9 cellular contexts compared by ENCODE assay signal in the genomic region with DNA sequence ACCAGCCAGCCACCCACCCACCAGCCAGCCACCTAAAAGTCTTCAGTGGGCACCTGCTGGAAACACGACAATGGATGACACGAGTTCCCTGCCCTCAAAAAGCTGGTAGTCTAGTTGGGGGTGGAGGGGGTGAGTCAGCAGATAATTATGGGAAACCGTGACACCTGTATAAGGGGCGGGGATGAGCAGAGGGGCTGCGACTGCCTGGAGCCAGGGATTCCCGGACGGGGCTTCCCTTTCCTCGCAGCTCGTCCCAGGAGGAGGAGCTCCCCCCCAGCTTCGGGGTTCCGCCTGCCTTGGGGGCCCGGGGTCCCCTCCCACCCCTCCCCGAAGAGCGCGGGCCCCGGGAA. TPM values are rescaled to one million over a fixed set of nuclear protein-coding genes. Genes with fewer than 3 reads are reported as not detected.
A peak's percentile ranks its signal among the peaks of the same experiment; 100 is the strongest.
DNase-seq lines count a peak whose midpoint lies in the region; ATAC-seq and TF ChIP-seq lines count a peak whose summit lies in the region.
"Had no signal": no experiment of that assay in that cellular context is flagged by ENCODE, and none has a peak within 500 bp of the region (broad histone marks: within the 10 kb centered on the region; RNA-seq: fewer than 3 reads in every experiment).

No MANE protein-coding gene starts in this region.

- no peaks in the 10 kb centered on the region for H3K36me3 ChIP-seq in breast epithelium
- no peaks in the 10 kb centered on the region for H3K36me3 ChIP-seq in upper lobe of left lung

- TF ChIP-seq POLR2A in breast epithelium (IDR thresholded peaks at IDR 0.05) = no peak
- TF ChIP-seq POLR2A in upper lobe of left lung (IDR thresholded peaks at IDR 0.05) = no peak

- H3K27me3 ChIP-seq in breast epithelium (peaks cover 0 to 19% of the 10 kb centered on the region in 2 donors), upper lobe of left lung (peaks cover 0 to 38% (median 15%) of the 10 kb centered on the region in 4 donors)

- TF ChIP-seq CTCF in breast epithelium (IDR thresholded peaks at IDR 0.05) (no peak), MCF 10A (IDR thresholded peaks at IDR 0.05; ENCODE audit: unreplicated experiment) (no peak), upper lobe of left lung (IDR thresholded peaks at IDR 0.05) (no peak)

- H3K9me3 ChIP-seq in breast epithelium (no peaks in the 10 kb centered on the region), upper lobe of left lung (no peaks in the 10 kb centered on the region)

- H3K4me3 ChIP-seq in breast epithelium = peak overlapping the region; percentile 30 to 72 (median 56)
- H3K4me3 ChIP-seq in upper lobe of left lung = peak overlapping the region; percentile 13 to 56 (median 50)

- 4% methylated on average over 14 of the region's 16 CpGs; no CpG with 5 or more reads in 1 of the 2 donors for WGBS in upper lobe of left lung, 2 donors

- no peak overlapping the region for H3K27ac Mint-ChIP-seq in MCF 10A (ENCODE audit: low read depth, unreplicated experiment)
- no peak overlapping the region for H3K27ac Mint-ChIP-seq in immature natural killer cell

- H3K4me1 Mint-ChIP-seq in MCF 10A (ENCODE audit: insufficient read depth, unreplicated experiment) (peaks cover 27% of the 10 kb centered on the region), immature natural killer cell (peaks cover 33 to 39% of the 10 kb centered on the region in 2 donors)

- CTCF ChIA-PET in MCF 10A (lab: Yijun Ruan, JAX) = interaction anchor here (0.6 to 11.2 kb wide), 71 partner anchors 8 to 1471 kb away, joined by 3 to 254 read pairs (median 4); partner anchors contain the start of genes CLP1, SLC43A1, SLC43A3 and SMTNL1

- peaks cover 6 to 26% of the 10 kb centered on the region in 2 donors for H3K4me1 ChIP-seq in breast epithelium
- H3K4me1 ChIP-seq in upper lobe of left lung = peaks cover 39 to 45% (median 42%) of the 10 kb centered on the region in 4 donors

- H3K9me3 Mint-ChIP-seq in MCF 10A (ENCODE audit: unreplicated experiment) (no peaks in the 10 kb centered on the region), immature natural killer cell (no peaks in the 10 kb centered on the region)

- DNase-seq in breast epithelium (ENCODE audit: low spot score in 2 of 2) (no peak), MCF 10A (ENCODE audit: unreplicated experiment) (no peak), immature natural killer cell (no peak), upper lobe of left lung (no peak)

- no TSS peak for BruUV-seq in MCF 10A (replicated peaks; lab: Mats Ljungman, UMichigan)

- H3K4me3 Mint-ChIP-seq in MCF 10A (ENCODE audit: unreplicated experiment) = no peak overlapping the region
- H3K4me3 Mint-ChIP-seq in immature natural killer cell = peak overlapping the region in 3 of 5 donors; percentile 52 to 77 (median 73)

- peak overlapping the region in 1 of 2 donors; percentile 4 for H3K27ac ChIP-seq in breast epithelium
- peak overlapping the region in 1 of 4 donors; percentile 31 for H3K27ac ChIP-seq in upper lobe of left lung
- H3K27ac ChIP-seq: VCaP had no signal

- peak; percentile 2; the same call in 2 of the 3 replicates for ATAC-seq in SK-N-SH treated with all-trans-retinoic acid at 6 μM for 48 hours
- peak in 1 of 2 donors; percentile 0 for ATAC-seq in upper lobe of left lung (ENCODE audit: low FRiP score in 2 of 2)
- ATAC-seq in HG02938 (IDR thresholded peaks at IDR 0.05; ENCODE audit: unreplicated experiment) = no peak
- ATAC-seq in HG02759 (IDR thresholded peaks at IDR 0.05; ENCODE audit: unreplicated experiment) = no peak
- ATAC-seq in GM21381 (IDR thresholded peaks at IDR 0.05; ENCODE audit: unreplicated experiment) = no peak

- H3K27me3 Mint-ChIP-seq in MCF 10A (ENCODE audit: insufficient read depth, unreplicated experiment) = peaks cover 24% of the 10 kb centered on the region
- peaks cover 10 to 35% (median 26%) of the 10 kb centered on the region in 3 donors for H3K27me3 Mint-ChIP-seq in immature natural killer cell (ENCODE audit: low read depth in 3 of 3)

- no peak for TF ChIP-seq EP300 in upper lobe of left lung (IDR thresholded peaks at IDR 0.05)

- intact Hi-C loops in breast epithelium (cut with DNase I; ENCODE audit: low total_unique reads) = loop anchor here (5.0 to 10.0 kb wide), 2 partner anchors 69 to 113 kb away; no protein-coding TSS in a partner anchor
- intact Hi-C loops in MCF 10A (cut with micrococcal nuclease) = loop anchor here (1.0 to 10.0 kb wide), 2 partner anchors 186 to 347 kb away; no protein-coding TSS in a partner anchor

- POLR2A ChIA-PET in MCF 10A (lab: Yijun Ruan, JAX) = interaction anchor here (0.7 to 1.5 kb wide), 5 partner anchors 32 to 87 kb away, joined by 3 to 8 read pairs (median 5); partner anchors contain the start of genes SLC43A1 and SLC43A3

- H3K36me3 Mint-ChIP-seq in MCF 10A (ENCODE audit: insufficient read depth, unreplicated experiment) (no peaks in the 10 kb centered on the region), immature natural killer cell (no peaks in the 10 kb centered on the region)

TF ChIP-seq in SK-N-SH treated with all-trans-retinoic acid at 6 μM for 48 hours, 23 proteins besides CTCF, POLR2A, EP300 and RAD21 (continues in another document):
- no peak for TF ChIP-seq TCF4 (CRISPR knock-in tag; IDR thresholded peaks at IDR 0.05; ENCODE audit: borderline replicate concordance)
- no peak for TF ChIP-seq ZNF70 (CRISPR knock-in tag; IDR thresholded peaks at IDR 0.05)
- TF ChIP-seq ESRRG (CRISPR knock-in tag; IDR thresholded peaks at IDR 0.05) = no peak
- TF ChIP-seq CREB5 (CRISPR knock-in tag; IDR thresholded peaks at IDR 0.05; ENCODE audit: low read depth) = no peak
- TF ChIP-seq POU6F1 (CRISPR knock-in tag; IDR thresholded peaks at IDR 0.05; ENCODE audit: borderline replicate concordance, low read depth) = no peak
- no peak for TF ChIP-seq ZNF565 (CRISPR knock-in tag; conservative IDR thresholded peaks at IDR 0.05; ENCODE audit: low read depth)
- TF ChIP-seq, protein P1, sequence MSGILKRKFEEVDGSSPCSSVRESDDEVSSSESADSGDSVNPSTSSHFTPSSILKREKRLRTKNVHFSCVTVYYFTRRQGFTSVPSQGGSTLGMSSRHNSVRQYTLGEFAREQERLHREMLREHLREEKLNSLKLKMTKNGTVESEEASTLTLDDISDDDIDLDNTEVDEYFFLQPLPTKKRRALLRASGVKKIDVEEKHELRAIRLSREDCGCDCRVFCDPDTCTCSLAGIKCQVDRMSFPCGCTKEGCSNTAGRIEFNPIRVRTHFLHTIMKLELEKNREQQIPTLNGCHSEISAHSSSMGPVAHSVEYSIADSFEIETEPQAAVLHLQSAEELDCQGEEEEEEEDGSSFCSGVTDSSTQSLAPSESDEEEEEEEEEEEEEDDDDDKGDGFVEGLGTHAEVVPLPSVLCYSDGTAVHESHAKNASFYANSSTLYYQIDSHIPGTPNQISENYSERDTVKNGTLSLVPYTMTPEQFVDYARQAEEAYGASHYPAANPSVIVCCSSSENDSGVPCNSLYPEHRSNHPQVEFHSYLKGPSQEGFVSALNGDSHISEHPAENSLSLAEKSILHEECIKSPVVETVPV (CRISPR knock-in tag; IDR thresholded peaks at IDR 0.05) = no peak
- TF ChIP-seq ZNF8 (CRISPR knock-in tag; IDR thresholded peaks at IDR 0.05) = no peak

RNA-seq across cellular contexts. Expression of gene RTN4RL2, which starts 2.3 kb away (rescaled TPM):
- 1 to 10 TPM in 2 of 3 donors, under 1 TPM in 1; 0.32 to 2.3 (median 1.8) TPM for total RNA-seq in breast epithelium
- 2.0 and 3.2 TPM in 2 replicates for total RNA-seq in MCF 10A (2022)
- polyA plus RNA-seq in immature natural killer cell = under 1 TPM; 0.38 to 0.71 (median 0.68) TPM
- total RNA-seq in upper lobe of left lung = 1 to 10 TPM in 5 of 6 donors, not detected in 1; 1.1 to 4.1 (median 2.0) TPM

RNA-seq across cellular contexts. Expression of gene SLC43A3, which starts 31.1 kb away (rescaled TPM):
- 100 to 1,000 TPM; 104 to 130 (median 105) TPM for total RNA-seq in breast epithelium
- 96.6 and 112 TPM in 2 replicates for total RNA-seq in MCF 10A (2022)
- polyA plus RNA-seq in immature natural killer cell = 10 to 100 TPM; 11.4 to 17.1 (median 12.4) TPM
- total RNA-seq in upper lobe of left lung = 100 to 1,000 TPM in 4 of 6 donors, 10 to 100 TPM in 2; 61.6 to 177 (median 118) TPM

RNA-seq across cellular contexts. Expression of gene SLC43A1, which starts 57.5 kb away (rescaled TPM):
- total RNA-seq in breast epithelium (10 to 100 TPM; 12.0 to 23.4 (median 13.4) TPM), MCF 10A (2022) (1.7 and 3.2 TPM in 2 replicates), upper lobe of left lung (10 to 100 TPM in 5 of 6 donors, 1 to 10 TPM in 1; 7.1 to 72.3 (median 13.9) TPM)
- polyA plus RNA-seq in immature natural killer cell = 10 to 100 TPM; 15.8 to 20.3 (median 17.5) TPM
